28 cellular contexts compared by ENCODE assay signal in genomic region chrX:2330910-2331309, GRCh38.
"Had no signal": no experiment of that assay in that cellular context is flagged by ENCODE, and none has a peak within 500 bp of the region (broad histone marks: within the 10 kb centered on the region; RNA-seq: fewer than 3 reads in every experiment).

No MANE protein-coding gene starts in this region.

- H3K27ac ChIP-seq: left lung, lower lobe of right lung, pancreas, prostate gland, sigmoid colon, spleen, stomach, testis, thyroid gland, upper lobe of right lung had no signal

- H3K36me3 Mint-ChIP-seq: natural killer cell; stimulated activated effector memory CD8-positive, alpha-beta T cell treated with anti-CD3 and anti-CD28 coated beads, Interleukin-12 subunit alpha, Interleukin-12 subunit beta, amount 100 ng/mL, for 72 hours had no signal

- H3K4me1 Mint-ChIP-seq: stimulated activated effector memory CD8-positive, alpha-beta T cell treated with anti-CD3 and anti-CD28 coated beads, Interleukin-12 subunit alpha, Interleukin-12 subunit beta, amount 100 ng/mL, for 72 hours had no signal

- FAIRE-seq: islet of Langerhans, kidney, pancreas, small intestine, urothelium cell line had no signal

- H3K4me1 ChIP-seq: left lung, lower lobe of right lung, pancreas, prostate gland, sigmoid colon, spleen, stomach, testis, thyroid gland, upper lobe of right lung had no signal

- DNase-seq: hypothalamus; immature natural killer cell; kidney; left colon; left lung; lower lobe of right lung; mammary epithelial cell; mesenchymal stem cell; natural killer cell; nucleus accumbens; pancreas; posterior cingulate gyrus; retina; right cardiac atrium; sigmoid colon; small intestine; spleen; stimulated activated CD4-positive, alpha-beta T cell treated with anti-CD3 and anti-CD28 coated beads, Interleukin-4, amount 100 ng/mL, for 24 hours; stimulated activated naive CD8-positive, alpha-beta T cell treated with anti-CD3 and anti-CD28 coated beads, Interleukin-15, Interleukin-2, amounts not matched to agents 100 U/mL and 50 U/mL, for 24 hours; stomach; testis; thyroid gland; trophoblast cell; upper lobe of right lung had no signal

- H3K27me3 ChIP-seq: left lung, pancreas, sigmoid colon, spleen, stomach, testis, thyroid gland, upper lobe of right lung had no signal

- H3K4me3 Mint-ChIP-seq: immature natural killer cell; natural killer cell; stimulated activated effector memory CD8-positive, alpha-beta T cell treated with anti-CD3 and anti-CD28 coated beads, Interleukin-12 subunit alpha, Interleukin-12 subunit beta, amount 100 ng/mL, for 72 hours had no signal

- H3K9me3 Mint-ChIP-seq: immature natural killer cell; natural killer cell; stimulated activated effector memory CD8-positive, alpha-beta T cell treated with anti-CD3 and anti-CD28 coated beads, Interleukin-12 subunit alpha, Interleukin-12 subunit beta, amount 100 ng/mL, for 72 hours had no signal

- ATAC-seq: left colon; left lung; lower lobe of right lung; natural killer cell; pancreas; right cardiac atrium; stimulated activated effector memory CD8-positive, alpha-beta T cell treated with anti-CD3 and anti-CD28 coated beads, Interleukin-12 subunit alpha, Interleukin-12 subunit beta, amount 100 ng/mL, for 72 hours; stimulated activated naive CD8-positive, alpha-beta T cell treated with anti-CD3 and anti-CD28 coated beads, Interleukin-15, Interleukin-2, amounts not matched to agents 100 U/mL and 50 U/mL, for 24 hours; upper lobe of right lung had no signal

- H3K36me3 ChIP-seq: left lung, lower lobe of right lung, pancreas, prostate gland, sigmoid colon, thyroid gland, upper lobe of right lung had no signal

- H3K9me3 ChIP-seq: left lung, lower lobe of right lung, pancreas, prostate gland, sigmoid colon, stomach, testis, thyroid gland, upper lobe of right lung had no signal

- H3K4me3 ChIP-seq: left lung, lower lobe of right lung, pancreas, prostate gland, sigmoid colon, spleen, stomach, testis, thyroid gland, upper lobe of right lung had no signal

- H3K27ac Mint-ChIP-seq: natural killer cell; stimulated activated effector memory CD8-positive, alpha-beta T cell treated with anti-CD3 and anti-CD28 coated beads, Interleukin-12 subunit alpha, Interleukin-12 subunit beta, amount 100 ng/mL, for 72 hours had no signal
